8 cellular contexts compared by ENCODE assay signal in the genomic region with DNA sequence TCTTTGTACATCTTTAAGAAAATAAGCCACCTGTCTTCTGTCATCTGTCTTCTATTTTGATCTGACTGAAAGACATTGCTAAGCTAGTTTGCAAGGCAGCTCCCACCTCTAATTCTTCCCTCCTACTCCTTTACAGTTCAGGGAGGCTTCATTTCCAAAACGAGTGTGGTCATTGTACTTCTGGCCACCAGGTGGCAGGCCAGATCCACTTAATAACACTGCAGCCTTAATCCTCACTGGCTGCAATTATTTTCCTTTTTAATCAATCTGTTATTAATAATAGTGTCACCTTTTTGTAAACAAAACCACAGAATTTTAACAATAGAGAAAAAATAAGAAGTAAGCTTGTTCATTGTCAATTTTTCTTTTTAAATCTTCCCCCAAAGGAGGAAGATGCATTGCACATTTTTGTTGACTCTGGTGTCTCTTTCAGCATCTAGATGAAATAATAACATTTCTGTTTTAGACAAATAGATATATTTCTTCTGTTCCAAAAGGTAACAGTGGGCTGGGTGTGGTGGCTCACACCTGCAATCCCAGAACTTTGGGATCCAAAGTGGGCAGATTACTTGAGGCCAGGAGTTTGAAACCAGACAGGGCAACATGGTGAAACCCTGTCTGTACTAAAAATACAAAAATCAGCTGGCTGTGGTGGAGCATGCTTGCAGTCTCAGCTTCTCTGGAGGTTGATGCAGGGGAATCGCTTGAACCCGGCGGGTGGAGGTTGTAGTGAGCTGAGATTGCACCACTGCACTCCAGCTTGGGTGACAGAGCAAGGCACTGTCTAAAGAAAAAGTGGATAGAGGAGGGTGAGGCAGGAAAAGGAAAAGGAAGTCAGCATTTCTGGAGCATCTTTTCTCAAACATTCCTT. TPM values are rescaled to one million over a fixed set of nuclear protein-coding genes. Genes with fewer than 3 reads are reported as not detected.
DNase-seq lines count a peak whose midpoint lies in the region; ATAC-seq and TF ChIP-seq lines count a peak whose summit lies in the region.

No MANE protein-coding gene starts in this region.

- H3K4me1 Mint-ChIP-seq in activated CD4-positive, alpha-beta memory T cell treated with anti-CD3 and anti-CD28 coated beads for 36 hours (ENCODE audit: low read depth), result no peaks in the 10 kb centered on the region
- H3K4me1 Mint-ChIP-seq in nephron progenitor cell, result peaks cover 6% of the 10 kb centered on the region

- TF ChIP-seq POLR2A in esophagus squamous epithelium (IDR thresholded peaks at IDR 0.05), result no peak

- no peaks in the 10 kb centered on the region for H3K36me3 ChIP-seq in esophagus squamous epithelium

- peak; percentile 69 for DNase-seq in Right ventricle myocardium inferior (ENCODE audit: missing footprints)
- DNase-seq in cardiac septum (ENCODE audit: low spot score), result no peak
- DNase-seq in NCI-H146 treated with DMSO at 0.1 percent for 48 hours (lab: John Stamatoyannopoulos, UW; ENCODE audit: unreplicated experiment), result peak; percentile 41
- peak; percentile 47 for DNase-seq in activated CD4-positive, alpha-beta memory T cell treated with anti-CD3 and anti-CD28 coated beads for 36 hours
- DNase-seq in esophagus squamous epithelium (lab: John Stamatoyannopoulos, UW), result no peak
- peak; percentile 41 for DNase-seq in nephron progenitor cell
- no peak for DNase-seq in epidermal melanocyte (ENCODE audit: insufficient read length, low spot score)

- no peak overlapping the region for H3K4me3 Mint-ChIP-seq in activated CD4-positive, alpha-beta memory T cell treated with anti-CD3 and anti-CD28 coated beads for 36 hours
- H3K4me3 Mint-ChIP-seq in nephron progenitor cell, result no peak overlapping the region

- intact Hi-C loops in Right ventricle myocardium inferior (cut with DNase I), result loop anchor here (2.0 kb wide), 1 partner anchor 327 kb away; no protein-coding TSS in a partner anchor
- intact Hi-C loops in cardiac septum (cut with DNase I), result loop anchor here (2.0 kb wide), 1 partner anchor 327 kb away; no protein-coding TSS in a partner anchor
- intact Hi-C loops in activated CD4-positive, alpha-beta memory T cell treated with anti-CD3 and anti-CD28 coated beads for 36 hours (cut with micrococcal nuclease), result loop anchor here (1.0 to 5.0 kb wide), 5 partner anchors 95 to 1251 kb away; partner anchors contain the start of gene STYK1
- intact Hi-C loops in esophagus squamous epithelium (cut with DNase I), result loop anchor here (5.0 kb wide), 1 partner anchor 326 kb away; no protein-coding TSS in a partner anchor

- peaks cover 3% of the 10 kb centered on the region for H3K27me3 Mint-ChIP-seq in activated CD4-positive, alpha-beta memory T cell treated with anti-CD3 and anti-CD28 coated beads for 36 hours
- peaks cover 2% of the 10 kb centered on the region for H3K27me3 Mint-ChIP-seq in nephron progenitor cell (ENCODE audit: low read depth, poor library complexity)

- H3K27ac ChIP-seq in esophagus squamous epithelium, result no peak overlapping the region

- WGBS in esophagus squamous epithelium, 2 donors, result 22 to 45% methylated on average over 4 of the region's 4 CpGs

- TF ChIP-seq CTCF in esophagus squamous epithelium (IDR thresholded peaks at IDR 0.05) (peak; percentile 56 to 94 (median 87)), nephron progenitor cell (IDR thresholded peaks at IDR 0.05) (peak; percentile 79)

- peaks cover 0 to 10% (median 0%) of the 10 kb centered on the region in 3 donors for H3K9me3 ChIP-seq in esophagus squamous epithelium

- no peak overlapping the region for H3K4me3 ChIP-seq in esophagus squamous epithelium

- no peaks in the 10 kb centered on the region for H3K27me3 ChIP-seq in esophagus squamous epithelium

- POLR2A ChIA-PET in activated CD4-positive, alpha-beta memory T cell treated with anti-CD3 and anti-CD28 coated beads for 36 hours (lab: Charles Lee), result no interaction called here

- CTCF ChIA-PET in activated CD4-positive, alpha-beta memory T cell treated with anti-CD3 and anti-CD28 coated beads for 36 hours (lab: Charles Lee), result interaction anchor here (0.6 to 3.2 kb wide), 29 partner anchors 8 to 963 kb away, joined by 3 to 76 read pairs (median 4); no protein-coding TSS in a partner anchor

- H3K4me1 ChIP-seq in esophagus squamous epithelium, result no peaks in the 10 kb centered on the region

- H3K27ac Mint-ChIP-seq in activated CD4-positive, alpha-beta memory T cell treated with anti-CD3 and anti-CD28 coated beads for 36 hours, result no peak overlapping the region
- H3K27ac Mint-ChIP-seq in nephron progenitor cell, result no peak overlapping the region

- ATAC-seq in Right ventricle myocardium inferior (peak; percentile 81), HG03521 (IDR thresholded peaks at IDR 0.05; ENCODE audit: unreplicated experiment) (no peak)

- peaks cover 7% of the 10 kb centered on the region for H3K36me3 Mint-ChIP-seq in activated CD4-positive, alpha-beta memory T cell treated with anti-CD3 and anti-CD28 coated beads for 36 hours
- H3K36me3 Mint-ChIP-seq in nephron progenitor cell (ENCODE audit: low read depth), result peaks cover 17% of the 10 kb centered on the region

- H3K9me3 Mint-ChIP-seq in activated CD4-positive, alpha-beta memory T cell treated with anti-CD3 and anti-CD28 coated beads for 36 hours, result peaks cover 23% of the 10 kb centered on the region
- peaks cover 33% of the 10 kb centered on the region for H3K9me3 Mint-ChIP-seq in nephron progenitor cell

RNA-seq across cellular contexts. Expression of gene GABARAPL1, which starts 23.3 kb away (rescaled TPM):
- total RNA-seq in Right ventricle myocardium inferior (282 TPM), cardiac septum (280 TPM), esophagus squamous epithelium (10 to 100 TPM; 10.3 to 65.2 (median 24.5) TPM)
- total RNA-seq in activated CD4-positive, alpha-beta memory T cell treated with anti-CD3 and anti-CD28 coated beads for 36 hours, result 1 to 10 TPM; 7.2 to 8.9 TPM

RNA-seq across cellular contexts. Expression of gene TMEM52B, which starts 57.2 kb away (rescaled TPM):
- total RNA-seq in Right ventricle myocardium inferior (not detected), cardiac septum (not detected), esophagus squamous epithelium (not detected)
- total RNA-seq in activated CD4-positive, alpha-beta memory T cell treated with anti-CD3 and anti-CD28 coated beads for 36 hours, result not detected

Comparison
In these comparisons a context has a peak if more than half of its experiments do, and no peak if none do; other contexts are left out.
1. DNase-seq: peak in Right ventricle myocardium inferior (single experiment), NCI-H146 treated with DMSO at 0.1 percent for 48 hours (single experiment), activated CD4-positive, alpha-beta memory T cell treated with anti-CD3 and anti-CD28 coated beads for 36 hours (single experiment) and nephron progenitor cell (single experiment); none in cardiac septum (single experiment), esophagus squamous epithelium (single experiment) and epidermal melanocyte (single experiment).